In the genomic region with DNA sequence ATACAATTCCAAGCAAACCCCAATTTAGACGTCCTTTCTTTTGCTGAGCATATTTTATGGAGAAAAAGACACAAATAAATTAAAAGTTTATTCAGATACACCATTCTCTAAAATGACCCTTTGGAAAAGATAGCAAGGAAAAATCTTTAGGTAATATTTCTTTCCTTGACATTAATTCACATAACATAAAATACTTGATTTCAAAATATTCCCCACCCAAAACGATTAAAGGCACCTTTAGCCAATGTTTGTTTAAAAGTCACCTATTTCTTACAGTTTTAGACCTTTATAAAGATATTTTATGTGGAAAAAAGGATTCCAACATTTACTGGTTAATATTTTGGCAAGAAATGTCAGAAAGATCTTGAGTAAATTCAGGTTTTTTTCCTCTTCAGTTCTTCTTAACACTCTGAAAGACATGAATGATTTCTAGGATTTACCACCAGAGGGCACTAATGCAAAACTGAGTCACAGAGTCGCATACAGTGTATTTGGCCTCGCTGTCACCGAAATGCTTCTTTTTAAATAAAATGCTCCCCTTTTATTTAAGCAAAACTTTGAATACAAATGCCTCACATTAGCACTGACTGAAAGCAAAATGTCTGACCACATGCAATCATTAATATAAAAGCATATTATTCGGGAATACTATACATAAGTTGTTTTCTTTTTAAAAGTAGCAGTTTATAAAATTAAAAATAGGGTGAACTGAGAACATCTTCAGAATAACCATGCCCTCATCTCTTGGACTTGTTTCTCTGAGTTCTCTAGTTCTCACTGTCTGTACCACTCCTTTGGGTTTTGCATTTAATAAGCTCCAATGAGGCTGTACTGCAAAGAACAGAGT, we compare ENCODE assay signal across 8 cellular contexts.
DNase-seq lines count a peak whose midpoint lies in the region; ATAC-seq, FAIRE-seq and TF ChIP-seq lines count a peak whose summit lies in the region.

No MANE protein-coding gene starts in this region.

- FAIRE-seq in pancreas (lab: Jason Lieb, UNC) = peak; percentile 45

- intact Hi-C loops in pancreas (cut with DNase I) = no loop called here

- CTCF ChIA-PET in AG04450 (lab: Charles Lee) = interaction anchor here (0.6 to 4.7 kb wide), 23 partner anchors 8 to 551 kb away, joined by 3 to 84 read pairs (median 5); no protein-coding TSS in a partner anchor

- ATAC-seq in pancreas (peak; percentile 81 to 86 (median 82)), HG02623 (IDR thresholded peaks at IDR 0.05; ENCODE audit: unreplicated experiment) (no peak), HG02763 (IDR thresholded peaks at IDR 0.05; ENCODE audit: unreplicated experiment) (no peak)

- H3K9me3 ChIP-seq in AG04450 (ENCODE audit: control insufficient read depth, insufficient read depth, low read length) = no peaks in the 10 kb centered on the region
- H3K9me3 ChIP-seq in pancreas = no peaks in the 10 kb centered on the region

- DNase-seq in AG04450 (ENCODE audit: low read depth, low spot score) (peak; percentile 41), GM06990 (ENCODE audit: extremely low read depth, insufficient read length) (no peak), NCI-H146 treated with DMSO at 0.1 percent for 48 hours (lab: John Stamatoyannopoulos, UW; ENCODE audit: unreplicated experiment) (peak; percentile 19), SW480 (ENCODE audit: low spot score) (peak; percentile 34), fibroblast of pulmonary artery (ENCODE audit: low read depth) (peak; percentile 85), pancreas (no peak)

- 25 to 28% methylated on average over 6 of the region's 6 CpGs for WGBS in pancreas, 2 donors

- H3K4me3 ChIP-seq in AG04450 (ENCODE audit: low read depth, low read length) = no peak overlapping the region
- H3K4me3 ChIP-seq in GM06990 (replicated peaks; ENCODE audit: low read depth, low read length) = no peak overlapping the region
- H3K4me3 ChIP-seq in fibroblast of pulmonary artery (replicated peaks; ENCODE audit: low read depth, low read length) = no peak overlapping the region
- no peak overlapping the region for H3K4me3 ChIP-seq in pancreas

- H3K36me3 ChIP-seq in GM06990 (ENCODE audit: control insufficient read depth, insufficient read depth, low read length) (no peaks in the 10 kb centered on the region), pancreas (no peaks in the 10 kb centered on the region)

- POLR2A ChIA-PET in AG04450 (lab: Yijun Ruan, JAX) = no interaction called here

- TF ChIP-seq CTCF in AG04450 (IDR thresholded peaks at IDR 0.05; ENCODE audit: low read depth, low read length) (peak; percentile 71), GM06990 (IDR thresholded peaks at IDR 0.05; ENCODE audit: insufficient read depth, low read length, poor library complexity, severe bottlenecking) (peak; percentile 63), fibroblast of pulmonary artery (IDR thresholded peaks at IDR 0.05; ENCODE audit: low read length, missing control alignments) (peak; percentile 73), pancreas (IDR thresholded peaks at IDR 0.05) (peak; percentile 36 to 74 (median 61))

- H3K27ac ChIP-seq in AG04450 (ENCODE audit: low read depth, low read length) = no peak overlapping the region
- no peak overlapping the region for H3K27ac ChIP-seq in pancreas

- peaks cover 3% of the 10 kb centered on the region for H3K27me3 ChIP-seq in AG04450 (ENCODE audit: control insufficient read depth, insufficient read depth, low read length)
- H3K27me3 ChIP-seq in GM06990 (replicated peaks; ENCODE audit: control insufficient read depth, insufficient read depth, low read length) = no peaks in the 10 kb centered on the region
- no peaks in the 10 kb centered on the region for H3K27me3 ChIP-seq in pancreas

- no peaks in the 10 kb centered on the region for H3K4me1 ChIP-seq in pancreas

Comparison
In these comparisons a context has a peak if more than half of its experiments do, and no peak if none do; other contexts are left out.
1. DNase-seq: peak in AG04450 (single experiment), NCI-H146 treated with DMSO at 0.1 percent for 48 hours (single experiment), SW480 (single experiment) and fibroblast of pulmonary artery (single experiment); none in GM06990 (single experiment) and pancreas (0 of 6).
2. ATAC-seq: peak in pancreas (4 of 4); none in HG02623 (single experiment) and HG02763 (single experiment).
3. Peak in every context shown above with its lines, with median percentiles within 50 percentile points of each other: CTCF ChIP-seq.